In genomic region chr16:28704246-28704645, GRCh38 we compare ENCODE assay signal across 2 cellular contexts. TPM values are rescaled to one million over a fixed set of nuclear protein-coding genes. Genes with fewer than 3 reads are reported as not detected.
"Had no signal": no experiment of that assay in that cellular context is flagged by ENCODE, and none has a peak within 500 bp of the region (broad histone marks: within the 10 kb centered on the region; RNA-seq: fewer than 3 reads in every experiment).

No MANE protein-coding gene starts in this region.

RNA-seq across cellular contexts. Expression of gene NPIPB9, which starts 47.3 kb away (rescaled TPM):
- total RNA-seq: GM23248, H7 had no signal
- polyA plus RNA-seq: GM23248 had no signal
